14 cellular contexts compared by ENCODE assay signal in the genomic region with DNA sequence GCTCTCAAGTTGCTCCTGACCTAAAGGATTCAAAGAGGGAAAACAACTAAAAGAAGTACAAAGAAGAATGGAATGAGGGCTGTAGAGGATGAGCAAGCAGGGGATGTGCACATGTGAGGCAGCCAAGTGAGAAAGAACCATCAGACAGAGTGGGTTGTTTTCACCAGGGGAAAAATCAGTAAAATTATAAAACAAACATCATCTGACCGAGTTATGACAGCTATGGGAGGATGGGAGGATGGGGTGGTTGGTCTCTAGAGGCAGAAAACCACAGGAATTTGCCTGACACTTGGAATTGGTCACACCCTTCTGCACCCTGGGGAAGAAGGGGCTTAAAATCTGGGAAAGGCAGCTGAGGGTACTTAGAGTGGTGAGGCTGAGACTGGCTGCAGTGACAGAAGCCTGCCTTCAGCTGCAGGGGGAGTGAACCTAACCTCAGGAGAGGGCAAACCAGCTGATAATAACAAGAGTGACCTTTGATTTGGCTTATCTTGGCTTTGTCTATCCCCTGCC. TPM values are rescaled to one million over a fixed set of nuclear protein-coding genes. Genes with fewer than 3 reads are reported as not detected.
A peak's percentile ranks its signal among the peaks of the same experiment; 100 is the strongest.
DNase-seq lines count a peak whose midpoint lies in the region; ATAC-seq, FAIRE-seq and TF ChIP-seq lines count a peak whose summit lies in the region.
"Had no signal": no experiment of that assay in that cellular context is flagged by ENCODE, and none has a peak within 500 bp of the region (broad histone marks: within the 10 kb centered on the region; RNA-seq: fewer than 3 reads in every experiment).

No MANE protein-coding gene starts in this region.

- no peak for FAIRE-seq in H1 (lab: Jason Lieb, UNC)

- H3K9ac ChIP-seq in PC-3 (ENCODE audit: low read length): no peak overlapping the region
- no peak overlapping the region for H3K9ac ChIP-seq in H1 (replicated peaks in 1 of 4; ENCODE audit: extremely low read depth in 1 of 4, low read depth in 3 of 4, low read length in 3 of 4)
- no peak overlapping the region for H3K9ac ChIP-seq in neural progenitor cell

- H4K20me1 ChIP-seq in PC-3 (ENCODE audit: low read length) (no peaks in the 10 kb centered on the region), H1 (replicated peaks in 1 of 2; ENCODE audit: control insufficient read depth in 1 of 2, insufficient read depth in 2 of 2, low read length in 2 of 2) (no peaks in the 10 kb centered on the region), neural progenitor cell (ENCODE audit: low read depth) (no peaks in the 10 kb centered on the region)

- H3K18ac ChIP-seq in H1 (ENCODE audit: extremely low read depth, low read length): no peak overlapping the region

- no peak overlapping the region for H3K4me3 ChIP-seq in PC-3 (ENCODE audit: low read length)
- H3K4me3 ChIP-seq in H1 (ENCODE audit: extremely low read depth in 1 of 4, insufficient read depth in 2 of 4, low read depth in 3 of 4, low read length in 4 of 4): no peak overlapping the region
- H3K4me3 ChIP-seq in neural progenitor cell: no peak overlapping the region
- H3K4me3 ChIP-seq: dorsolateral prefrontal cortex, psoas muscle had no signal

- CTCF ChIA-PET in PC-3 (lab: Charles Lee) (interaction anchor here (0.6 kb wide), 1 partner anchor 12 kb away, joined by 3 read pairs; no protein-coding TSS in a partner anchor), H1 (lab: Charles Lee; ENCODE audit: partially characterized antibody) (interaction anchor here (1.1 to 2.1 kb wide), 6 partner anchors 10 to 124 kb away, joined by 3 to 8 read pairs (median 4); partner anchors contain the start of gene ARHGAP31)

- 0 out of 2 replicates have a peak overlapping the region, but pooled peaks have one; percentile 22 for H2BK15ac ChIP-seq in H1 (ENCODE audit: low read length)

- no peak overlapping the region for H4K8ac ChIP-seq in H1 (ENCODE audit: extremely low read depth, insufficient read depth, low read length)

- H3K4me1 Mint-ChIP-seq in neural progenitor cell: peaks cover 5% of the 10 kb centered on the region

- peak; percentile 89 for ATAC-seq in PC-3
- no peak for ATAC-seq in GM18517 (IDR thresholded peaks at IDR 0.05; ENCODE audit: unreplicated experiment)
- ATAC-seq in HG03139 (IDR thresholded peaks at IDR 0.05; ENCODE audit: unreplicated experiment): no peak
- no peak for ATAC-seq in HG03432 (IDR thresholded peaks at IDR 0.05; ENCODE audit: unreplicated experiment)
- ATAC-seq: psoas muscle had no signal

- H3K9me3 Mint-ChIP-seq in neural progenitor cell: no peaks in the 10 kb centered on the region

- H3K14ac ChIP-seq in H1 (ENCODE audit: insufficient read length): no peak overlapping the region

- H2BK20ac ChIP-seq in H1 (ENCODE audit: low read length): no peak overlapping the region

- TF ChIP-seq EP300 in H1 (IDR thresholded peaks at IDR 0.05; ENCODE audit: borderline replicate concordance in 1 of 2, low read depth in 2 of 2, low read length in 2 of 2): no peak

- TF ChIP-seq CTCF in PC-3 (conservative IDR thresholded peaks at IDR 0.05; ENCODE audit: low read depth, low read length): no peak
- TF ChIP-seq CTCF in H1 (IDR thresholded peaks at IDR 0.05; ENCODE audit: control extremely low read depth in 1 of 3, insufficient read depth in 1 of 3, low read depth in 1 of 3, low read length in 3 of 3): no peak
- TF ChIP-seq CTCF in neural progenitor cell (IDR thresholded peaks at IDR 0.05): no peak

- H3K27ac ChIP-seq in PC-3 (ENCODE audit: low read length): no peak overlapping the region
- H3K27ac ChIP-seq in H1 (ENCODE audit: low read depth, low read length): no peak overlapping the region
- H3K27ac ChIP-seq in neural progenitor cell: no peak overlapping the region
- H3K27ac ChIP-seq: dorsolateral prefrontal cortex, psoas muscle had no signal

- TF ChIP-seq RAD21 in H1 (IDR thresholded peaks at IDR 0.05 in 1 of 2, conservative IDR thresholded peaks at IDR 0.05 in 1 of 2; ENCODE audit: low read depth in 2 of 2, low read length in 2 of 2): no peak

- H3K4me1 ChIP-seq in PC-3 (ENCODE audit: insufficient read depth, low read length): peaks cover 19% of the 10 kb centered on the region
- peaks cover 6 to 12% (median 10%) of the 10 kb centered on the region in 4 experiments; a peak in 6 of 7 replicates for H3K4me1 ChIP-seq in H1 (replicated peaks in 1 of 4; ENCODE audit: control insufficient read depth in 3 of 4, insufficient read depth in 4 of 4, low read length in 3 of 4)
- no peaks in the 10 kb centered on the region for H3K4me1 ChIP-seq in neural progenitor cell
- H3K4me1 ChIP-seq: psoas muscle had no signal

- no peak for TF ChIP-seq POLR2A in H1 (IDR thresholded peaks at IDR 0.05; ENCODE audit: control extremely low read depth in 1 of 2, low read depth in 2 of 2, low read length in 2 of 2)

- POLR2A ChIA-PET in PC-3 (lab: Charles Lee; ENCODE audit: unreplicated experiment) (no interaction called here), H1 (lab: Charles Lee; ENCODE audit: partially characterized antibody) (interaction anchor here (1.1 to 1.8 kb wide), 3 partner anchors 18 to 92 kb away, joined by 4 to 5 read pairs (median 4); no protein-coding TSS in a partner anchor)

- no peaks in the 10 kb centered on the region for H3F3A ChIP-seq in PC-3 (ENCODE audit: low read length, unreplicated experiment)
- H3F3A ChIP-seq in neural progenitor cell (ENCODE audit: low read depth): peaks cover 1% of the 10 kb centered on the region

- H4K91ac ChIP-seq in H1 (replicated peaks; ENCODE audit: insufficient read length, low read length): no peak overlapping the region

- peaks cover 7% of the 10 kb centered on the region for H3K36me3 Mint-ChIP-seq in neural progenitor cell
- H3K36me3 Mint-ChIP-seq: activated naive CD8-positive, alpha-beta T cell treated with anti-CD3 and anti-CD28 coated beads, Interleukin-2, amount 10 ng/mL, durations not matched to agents 7 days and 5 days had no signal

- H3K27me3 ChIP-seq in PC-3 (ENCODE audit: low read length) (no peaks in the 10 kb centered on the region), H1 (replicated peaks in 1 of 4; ENCODE audit: control insufficient read depth in 3 of 4, extremely low read depth in 1 of 4, insufficient read depth in 3 of 4, low read length in 3 of 4) (peaks cover 0 to 3% (median 0%) of the 10 kb centered on the region in 4 experiments; a peak in 2 of 7 replicates), neural progenitor cell (peaks cover 39% of the 10 kb centered on the region)
- H3K27me3 ChIP-seq: dorsolateral prefrontal cortex had no signal

- H2BK12ac ChIP-seq in H1 (ENCODE audit: low read depth, low read length): no peak overlapping the region

- H3K36me3 ChIP-seq in PC-3 (ENCODE audit: low read depth, low read length) (no peaks in the 10 kb centered on the region), H1 (ENCODE audit: control insufficient read depth in 2 of 4, insufficient read depth in 4 of 4, low read length in 3 of 4) (no peaks in the 10 kb centered on the region), neural progenitor cell (no peaks in the 10 kb centered on the region)

- no peak overlapping the region for H3K56ac ChIP-seq in H1 (replicated peaks; ENCODE audit: insufficient read length, low read depth, low read length)

- H2AK5ac ChIP-seq in H1 (ENCODE audit: low read depth, low read length): no peak overlapping the region

- intact Hi-C loops in PC-3 (cut with micrococcal nuclease): no loop called here

- in situ Hi-C loops in Caki2 (cut with HindIII; ENCODE audit: low pct_unique_long_range_greater_than_20kb, low sequenced_read_pairs): no loop called here

- no peak overlapping the region for H3K23ac ChIP-seq in H1 (ENCODE audit: insufficient read length)

- no peak overlapping the region for H2BK120ac ChIP-seq in H1 (replicated peaks; ENCODE audit: low read depth, low read length)

- H4K5ac ChIP-seq in H1 (ENCODE audit: insufficient read length, low read depth, low read length): no peak overlapping the region

- no TSS peak for BruUV-seq in PC-3 (replicated peaks; lab: Mats Ljungman, UMichigan)

- peak; percentile 82 for DNase-seq in Caki2 (ENCODE audit: low read depth)
- peak; percentile 74 for DNase-seq in PC-3
- DNase-seq in H1 (ENCODE audit: low read depth in 1 of 2, low spot score in 2 of 2): no peak
- peak; percentile 23 for DNase-seq in neural progenitor cell (ENCODE audit: low spot score)
- DNase-seq in NCI-H1048 (lab: John Stamatoyannopoulos, UW): no peak
- DNase-seq: activated naive CD8-positive, alpha-beta T cell treated with anti-CD3 and anti-CD28 coated beads, Interleukin-2, amount 10 ng/mL, durations not matched to agents 7 days and 5 days; dorsolateral prefrontal cortex; KG1; psoas muscle; stimulated activated CD4-positive, alpha-beta T cell treated with anti-CD3 and anti-CD28 coated beads, Interleukin-4, amount 100 ng/mL, for 4 hours had no signal

- H3K79me2 ChIP-seq in PC-3 (ENCODE audit: low read length): peaks cover 18% of the 10 kb centered on the region; the same call in 1 of the 2 replicates
- H3K79me2 ChIP-seq in H1 (ENCODE audit: control insufficient read depth in 1 of 2, insufficient read depth in 2 of 2, low read length in 2 of 2): no peaks in the 10 kb centered on the region
- H3K79me2 ChIP-seq in neural progenitor cell (ENCODE audit: low read depth): no peaks in the 10 kb centered on the region

- H3K79me1 ChIP-seq in H1 (ENCODE audit: low read depth, low read length): no peaks in the 10 kb centered on the region; the same call in 1 of the 2 replicates

- no peaks in the 10 kb centered on the region for H3K23me2 ChIP-seq in H1 (ENCODE audit: low read depth, low read length)

- H3K4me2 ChIP-seq in PC-3 (ENCODE audit: low read length) (peak overlapping the region; percentile 30), H1 (ENCODE audit: insufficient read depth in 1 of 2, low read depth in 2 of 2, low read length in 2 of 2) (no peak overlapping the region), neural progenitor cell (no peak overlapping the region)

- H2AFZ ChIP-seq in PC-3 (ENCODE audit: low read length) (no peak overlapping the region), H1 (ENCODE audit: low read length) (no peak overlapping the region), neural progenitor cell (replicated peaks) (no peak overlapping the region)

- H3K27me3 Mint-ChIP-seq in neural progenitor cell (ENCODE audit: insufficient read depth, low read depth): no peaks in the 10 kb centered on the region

- H3K9me3 ChIP-seq in PC-3 (ENCODE audit: low read length): no peaks in the 10 kb centered on the region
- no peaks in the 10 kb centered on the region for H3K9me3 ChIP-seq in H1 (ENCODE audit: insufficient read depth in 2 of 2, low read depth in 1 of 2, low read length in 1 of 2)
- no peaks in the 10 kb centered on the region for H3K9me3 ChIP-seq in neural progenitor cell (ENCODE audit: low read depth)
- H3K9me3 ChIP-seq: Caco-2, psoas muscle had no signal

- H3K9me2 ChIP-seq in PC-3 (replicated peaks; ENCODE audit: low read length): no peaks in the 10 kb centered on the region

- no peak overlapping the region for H3K4ac ChIP-seq in H1 (replicated peaks; ENCODE audit: insufficient read length, low read depth, low read length)

- no peak overlapping the region for H2BK5ac ChIP-seq in H1 (ENCODE audit: low read depth, low read length)

- H3K4me3 Mint-ChIP-seq in neural progenitor cell: no peak overlapping the region
- H3K4me3 Mint-ChIP-seq: activated naive CD8-positive, alpha-beta T cell treated with anti-CD3 and anti-CD28 coated beads, Interleukin-2, amount 10 ng/mL, durations not matched to agents 7 days and 5 days had no signal

- 90% methylated on average over 1 of the region's 1 CpG; no CpG with 5 or more reads in 1 of the 2 experiments for WGBS in H1 (ENCODE audit: extremely low coverage in 1 of 2, insufficient coverage in 1 of 2, insufficient read length in 1 of 2, insufficient replicate concordance in 2 of 2, low coverage in 1 of 2, low lambda C conversion rate in 2 of 2, missing lambda C conversion rate in 1 of 2), 2 experiments

- peak overlapping the region; percentile 72 for H3K27ac Mint-ChIP-seq in neural progenitor cell
- H3K27ac Mint-ChIP-seq: activated naive CD8-positive, alpha-beta T cell treated with anti-CD3 and anti-CD28 coated beads, Interleukin-2, amount 10 ng/mL, durations not matched to agents 7 days and 5 days had no signal

RNA-seq across cellular contexts. Expression of gene ARHGAP31, which starts 10.1 kb away (rescaled TPM):
- 1.5 and 6.6 TPM in 2 replicates for total RNA-seq in Caki2 (2014; rRNA removed; shearing (Covaris generic); ENCODE audit: low replicate concordance)
- 7.5 and 7.8 TPM in 2 replicates for total RNA-seq in PC-3 (2014; rRNA removed)
- total RNA-seq in H1 (2021; fragmentation: NEBNext Ultra II Directional; extraction: Animal tissue kit (Norgen Biotek cat#: 25700)): 4.9 and 7.6 TPM in 2 replicates
- polyA plus RNA-seq in H1 (2011; rRNA removed): 1.1 and 2.3 TPM in 2 replicates
- polyA plus RNA-seq in H1 (2011; cell fraction: cytosol; rRNA removed): 1.8 TPM
- 2.4 TPM for polyA plus RNA-seq in H1 (2011; cell fraction: nucleus; rRNA removed)
- 1.3 to 2.2 TPM (median 2.0 TPM) in 4 replicates for polyA plus RNA-seq in H1 (2012, experiment 1 of 2)
- polyA plus RNA-seq in H1 (2012, experiment 2 of 2): 0.96 TPM
- 1.7 TPM for polyA plus RNA-seq in H1 (2013, experiment 1 of 2)
- polyA plus RNA-seq in H1 (2013, experiment 2 of 2): 1.6 TPM
- 4.4 and 8.3 TPM in 2 replicates for polyA minus RNA-seq in H1 (2011; rRNA and poly(A)+ RNA removed)
- 2.6 TPM for polyA minus RNA-seq in H1 (2011; cell fraction: cytosol; rRNA and poly(A)+ RNA removed)
- polyA minus RNA-seq in H1 (2011; cell fraction: nucleus; rRNA and poly(A)+ RNA removed): 3.2 TPM
- 0.13 and 0.34 TPM in 2 replicates for total RNA-seq in neural progenitor cell (ENCODE audit: low replicate concordance)

Comparison
In these comparisons a context has a peak if more than half of its experiments do, and no peak if none do; other contexts are left out.
1. DNase-seq: peak in Caki2 (single experiment), PC-3 (single experiment) and neural progenitor cell (single experiment); none in H1 (0 of 2) and NCI-H1048 (single experiment).